ENCODE assay signal across 16 cellular contexts in the genomic region with DNA sequence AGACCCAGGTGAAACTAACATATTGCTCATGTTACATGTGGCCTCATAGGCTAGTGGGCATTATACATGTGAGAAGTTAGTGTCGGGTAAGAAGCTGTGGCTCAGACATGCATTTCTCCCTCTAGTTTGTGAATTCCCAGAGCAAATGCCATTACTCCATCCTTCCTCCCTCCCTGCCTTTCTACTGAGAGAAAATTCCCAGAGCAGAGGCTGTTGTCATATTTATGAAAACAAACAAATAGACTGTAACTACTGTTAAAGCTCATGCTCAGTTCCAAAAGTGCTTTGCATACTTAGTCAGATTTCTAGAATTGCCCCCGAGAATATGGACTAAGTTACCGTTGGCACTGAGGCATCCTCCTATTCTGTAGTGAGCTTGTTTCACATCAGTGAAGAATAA. TPM values are rescaled to one million over a fixed set of nuclear protein-coding genes. Genes with fewer than 3 reads are reported as not detected.
A peak's percentile ranks its signal among the peaks of the same experiment; 100 is the strongest.
DNase-seq lines count a peak whose midpoint lies in the region; ATAC-seq lines count a peak whose summit lies in the region.
"Had no signal": no experiment of that assay in that cellular context is flagged by ENCODE, and none has a peak within 500 bp of the region (broad histone marks: within the 10 kb centered on the region; RNA-seq: fewer than 3 reads in every experiment).

No MANE protein-coding gene starts in this region.

- H4K20me1 ChIP-seq in GM23248 (ENCODE audit: insufficient read depth) = no peaks in the 10 kb centered on the region

- no peaks in the 10 kb centered on the region for H3K27me3 Mint-ChIP-seq in T-helper 17 cell
- no peaks in the 10 kb centered on the region for H3K27me3 Mint-ChIP-seq in stimulated activated naive B cell treated with anti-CD40 and anti-IgM and Interleukin-4, amounts not matched to agents 10 μg/mL and 1 μg/mL and 100 μg/mL, for 72 hours

- no peak overlapping the region for H3K4me3 ChIP-seq in GM23248
- no peak overlapping the region for H3K4me3 ChIP-seq in iPS-18a (ENCODE audit: low read length)
- H3K4me3 ChIP-seq: BLaER1 treated with 17β-estradiol and CSF1 and Interleukin-3, amounts not matched to agents 10 nM and 100 nM; HAP-1 had no signal

- DNase-seq in GM23248 (peak; percentile 5), T-helper 17 cell (no peak), NCI-H82 treated with DMSO at 0.1 percent for 48 hours (lab: John Stamatoyannopoulos, UW; ENCODE audit: unreplicated experiment) (no peak)
- DNase-seq in stimulated activated naive B cell treated with anti-CD40 and anti-IgM and Interleukin-4, amounts not matched to agents 10 μg/mL and 1 μg/mL and 100 μg/mL, for 72 hours = no peak
- DNase-seq in effector CD8-positive, alpha-beta T cell (lab: John Stamatoyannopoulos, UW) = no peak
- DNase-seq in stimulated activated CD4-positive, alpha-beta T cell treated with anti-CD3 and anti-CD28 coated beads, Interleukin-2, amount 100 ng/mL, for 48 hours = no peak
- DNase-seq: DMS153; NCI-H1436 treated with DMSO at 0.1 percent for 48 hours; NCI-H2081 treated with DMSO at 0.1 percent for 48 hours; NCI-H2227 treated with DMSO at 0.1 percent for 48 hours; NCI-H524 treated with DMSO at 0.1 percent for 48 hours; NK-92 treated with Interleukin-12 subunit alpha and Interleukin-12 subunit beta, amount 100 ng/mL, for 24 hours; PC-3 had no signal

- H3K4me1 Mint-ChIP-seq in T-helper 17 cell = peaks cover 53% of the 10 kb centered on the region
- H3K4me1 Mint-ChIP-seq in stimulated activated naive B cell treated with anti-CD40 and anti-IgM and Interleukin-4, amounts not matched to agents 10 μg/mL and 1 μg/mL and 100 μg/mL, for 72 hours = peaks cover 40 to 60% of the 10 kb centered on the region in 2 donors

- no peaks in the 10 kb centered on the region for H3K9me2 ChIP-seq in GM23248 (ENCODE audit: insufficient read depth)

- peak overlapping the region; percentile 3 for H3K27ac Mint-ChIP-seq in T-helper 17 cell
- peak overlapping the region; percentile 73 for H3K27ac Mint-ChIP-seq in stimulated activated naive B cell treated with anti-CD40 and anti-IgM and Interleukin-4, amounts not matched to agents 10 μg/mL and 1 μg/mL and 100 μg/mL, for 72 hours

- H3K27ac ChIP-seq in GM23248 (no peak overlapping the region), iPS-18a (ENCODE audit: low read length) (peak overlapping the region; percentile 9)
- H3K27ac ChIP-seq: BLaER1 treated with 17β-estradiol and CSF1 and Interleukin-3, amounts not matched to agents 10 nM and 100 nM had no signal

- peaks cover 12% of the 10 kb centered on the region; the same call in 1 of the 2 replicates for H3K79me2 ChIP-seq in GM23248 (ENCODE audit: insufficient read depth)

- H3K36me3 ChIP-seq in GM23248 (ENCODE audit: low read depth) (no peaks in the 10 kb centered on the region), iPS-18a (ENCODE audit: control insufficient read depth, low read depth, low read length) (no peaks in the 10 kb centered on the region)
- H3K36me3 ChIP-seq: BLaER1 treated with 17β-estradiol and CSF1 and Interleukin-3, amounts not matched to agents 10 nM and 100 nM; HAP-1 had no signal

- no peaks in the 10 kb centered on the region for H3K36me3 Mint-ChIP-seq in T-helper 17 cell (ENCODE audit: low read depth)
- peaks cover under 1 to 4% of the 10 kb centered on the region in 2 donors for H3K36me3 Mint-ChIP-seq in stimulated activated naive B cell treated with anti-CD40 and anti-IgM and Interleukin-4, amounts not matched to agents 10 μg/mL and 1 μg/mL and 100 μg/mL, for 72 hours

- WGBS in GM23248 (ENCODE audit: low coverage in 1 of 2, low lambda C conversion rate in 2 of 2, missing lambda C conversion rate in 2 of 2), 2 experiments = 59 to 62% methylated on average over 3 of the region's 3 CpGs

- H3K9me3 Mint-ChIP-seq in stimulated activated naive B cell treated with anti-CD40 and anti-IgM and Interleukin-4, amounts not matched to agents 10 μg/mL and 1 μg/mL and 100 μg/mL, for 72 hours = peaks cover 0 to 3% of the 10 kb centered on the region in 2 donors

- H3K9me3 ChIP-seq in GM23248 (ENCODE audit: low read depth) (no peaks in the 10 kb centered on the region), T-helper 17 cell (ENCODE audit: control insufficient read depth, low read length, poor library complexity, severe bottlenecking) (no peaks in the 10 kb centered on the region), iPS-18a (ENCODE audit: control insufficient read depth, low read depth, low read length) (no peaks in the 10 kb centered on the region)
- H3K9me3 ChIP-seq: HAP-1 had no signal

- no peak overlapping the region for H3K4me2 ChIP-seq in GM23248 (ENCODE audit: unreplicated experiment)
- H3K4me2 ChIP-seq: BLaER1 treated with 17β-estradiol and CSF1 and Interleukin-3, amounts not matched to agents 10 nM and 100 nM had no signal

- H3K4me1 ChIP-seq in GM23248 (ENCODE audit: insufficient read depth) = peaks cover 7% of the 10 kb centered on the region; the same call in 1 of the 2 replicates
- peaks cover 14% of the 10 kb centered on the region for H3K4me1 ChIP-seq in iPS-18a (ENCODE audit: control insufficient read depth, low read depth, low read length)

- no peaks in the 10 kb centered on the region for H3K27me3 ChIP-seq in GM23248 (replicated peaks; ENCODE audit: insufficient read depth)
- H3K27me3 ChIP-seq in iPS-18a (ENCODE audit: control insufficient read depth, insufficient read depth, low read length) = no peaks in the 10 kb centered on the region
- H3K27me3 ChIP-seq: BLaER1 treated with 17β-estradiol and CSF1 and Interleukin-3, amounts not matched to agents 10 nM and 100 nM had no signal

- no peak for ATAC-seq in T-helper 17 cell
- no peak for ATAC-seq in stimulated activated naive B cell treated with anti-CD40 and anti-IgM and Interleukin-4, amounts not matched to agents 10 μg/mL and 1 μg/mL and 100 μg/mL, for 72 hours (replicated peaks)
- ATAC-seq: PC-3 had no signal

- H3F3A ChIP-seq in GM23248 (ENCODE audit: insufficient read depth) = peaks cover 3% of the 10 kb centered on the region; the same call in 1 of the 2 replicates

- no peak overlapping the region for H3K4me3 Mint-ChIP-seq in T-helper 17 cell
- no peak overlapping the region for H3K4me3 Mint-ChIP-seq in stimulated activated naive B cell treated with anti-CD40 and anti-IgM and Interleukin-4, amounts not matched to agents 10 μg/mL and 1 μg/mL and 100 μg/mL, for 72 hours

- H2AFZ ChIP-seq in GM23248 = no peak overlapping the region

- in situ Hi-C loops in GM23248 (cut with MboI) = no loop called here

- H3K9ac ChIP-seq in GM23248 (no peak overlapping the region), iPS-18a (ENCODE audit: low read length) (no peak overlapping the region)
- H3K9ac ChIP-seq: BLaER1 treated with 17β-estradiol and CSF1 and Interleukin-3, amounts not matched to agents 10 nM and 100 nM had no signal

RNA-seq across cellular contexts. Expression of a gene that starts 29.0 kb away (rescaled TPM):
- total RNA-seq in GM23248 (2014; rRNA removed; shearing (Covaris generic)) = 4.4 and 6.5 TPM in 2 replicates
- 0.25 and 0.46 TPM in 2 replicates for polyA plus RNA-seq in GM23248 (2016; fragmentation: Nextera tagmentation; extraction: Ambion mirVana)
- 10 to 100 TPM; 26.8 to 31.6 TPM for total RNA-seq in T-helper 17 cell
